In genomic region chr3:39809995-39810595, GRCh38 we compare ENCODE assay signal across 8 cellular contexts. TPM values are rescaled to one million over a fixed set of nuclear protein-coding genes. Genes with fewer than 3 reads are reported as not detected.
DNase-seq lines count a peak whose midpoint lies in the region; ATAC-seq, FAIRE-seq and TF ChIP-seq lines count a peak whose summit lies in the region.

No MANE protein-coding gene starts in this region.

- peak overlapping the region; percentile 18 for H3K4me3 ChIP-seq in lower leg skin (ENCODE audit: low read depth, poor library complexity, severe bottlenecking)
- peak overlapping the region; percentile 34 to 64 (median 48) for H3K4me3 ChIP-seq in tibial nerve

- TF ChIP-seq CTCF in brain (conservative IDR thresholded peaks at IDR 0.05), result no peak
- no peak for TF ChIP-seq CTCF in lower leg skin (IDR thresholded peaks at IDR 0.05)
- no peak for TF ChIP-seq CTCF in tibial nerve (IDR thresholded peaks at IDR 0.05)
- no peak for TF ChIP-seq CTCF in D721Med (IDR thresholded peaks at IDR 0.05; ENCODE audit: insufficient read depth, missing control alignments)

- no peak for FAIRE-seq in D721Med (lab: Jason Lieb, UNC)

- H3K27me3 Mint-ChIP-seq in brain, result peaks cover 76% of the 10 kb centered on the region

- 2 to 4% methylated on average over 46 to 48 of the region's 48 CpGs for WGBS in lower leg skin, 2 donors
- WGBS in tibial nerve, 2 donors, result 2 to 3% methylated on average over 47 to 48 of the region's 48 CpGs

- H3K4me1 ChIP-seq in tibial nerve, result peaks cover 0 to 28% (median 5%) of the 10 kb centered on the region in 4 donors

- H3K36me3 Mint-ChIP-seq in brain, result no peaks in the 10 kb centered on the region

- H3K27ac ChIP-seq in tibial nerve, result peak overlapping the region in 1 of 4 donors; percentile 70

- peak; percentile 0 for ATAC-seq in HG02798 (IDR thresholded peaks at IDR 0.05; ENCODE audit: poor library complexity, unreplicated experiment)
- ATAC-seq in GM21367 (IDR thresholded peaks at IDR 0.05; ENCODE audit: unreplicated experiment), result no peak

- H3K4me1 Mint-ChIP-seq in brain, result peaks cover 21% of the 10 kb centered on the region

- TF ChIP-seq POLR2A in lower leg skin (IDR thresholded peaks at IDR 0.05) (no peak), tibial nerve (IDR thresholded peaks at IDR 0.05) (no peak)

- no peaks in the 10 kb centered on the region for H3K9me3 ChIP-seq in tibial nerve

- peak overlapping the region; percentile 91 to 95 (median 93) for H3K4me3 Mint-ChIP-seq in brain

- intact Hi-C loops in lower leg skin (cut with DNase I; ENCODE audit: low total_unique reads), result no loop called here

- DNase-seq in COLO668 (lab: John Stamatoyannopoulos, UW; ENCODE audit: unreplicated experiment) (peak; percentile 50), lower leg skin (ENCODE audit: low spot score in 2 of 2) (no peak), tibial nerve (ENCODE audit: low spot score in 2 of 2) (no peak), NK-92 (lab: John Stamatoyannopoulos, UW; ENCODE audit: unreplicated experiment) (no peak), D721Med (ENCODE audit: insufficient read length, low spot score) (no peak)

- peaks cover 0 to 25% of the 10 kb centered on the region in 2 donors for H3K27me3 ChIP-seq in tibial nerve

- H3K9me3 Mint-ChIP-seq in brain, result peaks cover 0 to 3% (median 0%) of the 10 kb centered on the region in 5 experiments

- no peak for TF ChIP-seq EP300 in tibial nerve (IDR thresholded peaks at IDR 0.05)

- H3K36me3 ChIP-seq in tibial nerve, result no peaks in the 10 kb centered on the region

- H3K27ac Mint-ChIP-seq in brain, result peak overlapping the region; percentile 35 to 83 (median 75)

RNA-seq across cellular contexts. Expression of gene MYRIP, which starts 0.7 kb away (rescaled TPM):
- polyA plus RNA-seq in brain (ENCODE audit: insufficient read depth, low read depth, low replicate concordance), result 4.3 TPM
- total RNA-seq in lower leg skin (1 to 10 TPM; 1.2 to 2.9 (median 1.5) TPM), tibial nerve (10 to 100 TPM in 2 of 4 donors, 1 to 10 TPM in 2; 2.9 to 12.0 (median 9.9) TPM)
